ENCODE assay signal across 1 cellular context in genomic region chr19:2989236-2989946, GRCh38.
TF ChIP-seq lines count a peak whose summit lies in the region.

No MANE protein-coding gene starts in this region.

TF ChIP-seq in HepG2, 621 proteins besides CTCF, POLR2A, EP300 and RAD21:
- TF ChIP-seq ZMYM2 (CRISPR knock-in tag; IDR thresholded peaks at IDR 0.05) (no peak), HNRNPL (IDR thresholded peaks at IDR 0.05; ENCODE audit: low read depth, low read length) (peak; percentile 83), MEIS2 (CRISPR knock-in tag; IDR thresholded peaks at IDR 0.05) (no peak), ELK4 (CRISPR knock-in tag; IDR thresholded peaks at IDR 0.05; ENCODE audit: borderline replicate concordance) (no peak)
